In the genomic region with DNA sequence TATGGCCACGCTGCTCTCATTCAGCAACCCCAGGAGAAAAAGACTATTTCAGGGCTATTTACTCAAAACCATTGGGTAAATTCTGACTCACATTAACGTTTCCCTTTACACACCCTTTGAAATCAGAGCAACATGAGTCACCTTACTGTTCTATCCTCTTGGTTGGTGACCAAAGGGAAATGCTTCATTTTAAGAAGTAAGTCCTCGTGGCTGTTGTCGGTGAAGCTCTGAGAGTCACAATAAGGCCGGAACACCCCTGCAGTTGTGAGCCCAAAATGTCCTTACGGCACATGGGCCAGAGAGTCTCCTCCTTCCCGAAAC, we compare ENCODE assay signal across 1 cellular context.
TF ChIP-seq lines count a peak whose summit lies in the region.

No MANE protein-coding gene starts in this region.

TF ChIP-seq in HepG2, 621 proteins besides CTCF, POLR2A, EP300 and RAD21 (continued from another document and continues in another):
- TF ChIP-seq, protein P1, sequence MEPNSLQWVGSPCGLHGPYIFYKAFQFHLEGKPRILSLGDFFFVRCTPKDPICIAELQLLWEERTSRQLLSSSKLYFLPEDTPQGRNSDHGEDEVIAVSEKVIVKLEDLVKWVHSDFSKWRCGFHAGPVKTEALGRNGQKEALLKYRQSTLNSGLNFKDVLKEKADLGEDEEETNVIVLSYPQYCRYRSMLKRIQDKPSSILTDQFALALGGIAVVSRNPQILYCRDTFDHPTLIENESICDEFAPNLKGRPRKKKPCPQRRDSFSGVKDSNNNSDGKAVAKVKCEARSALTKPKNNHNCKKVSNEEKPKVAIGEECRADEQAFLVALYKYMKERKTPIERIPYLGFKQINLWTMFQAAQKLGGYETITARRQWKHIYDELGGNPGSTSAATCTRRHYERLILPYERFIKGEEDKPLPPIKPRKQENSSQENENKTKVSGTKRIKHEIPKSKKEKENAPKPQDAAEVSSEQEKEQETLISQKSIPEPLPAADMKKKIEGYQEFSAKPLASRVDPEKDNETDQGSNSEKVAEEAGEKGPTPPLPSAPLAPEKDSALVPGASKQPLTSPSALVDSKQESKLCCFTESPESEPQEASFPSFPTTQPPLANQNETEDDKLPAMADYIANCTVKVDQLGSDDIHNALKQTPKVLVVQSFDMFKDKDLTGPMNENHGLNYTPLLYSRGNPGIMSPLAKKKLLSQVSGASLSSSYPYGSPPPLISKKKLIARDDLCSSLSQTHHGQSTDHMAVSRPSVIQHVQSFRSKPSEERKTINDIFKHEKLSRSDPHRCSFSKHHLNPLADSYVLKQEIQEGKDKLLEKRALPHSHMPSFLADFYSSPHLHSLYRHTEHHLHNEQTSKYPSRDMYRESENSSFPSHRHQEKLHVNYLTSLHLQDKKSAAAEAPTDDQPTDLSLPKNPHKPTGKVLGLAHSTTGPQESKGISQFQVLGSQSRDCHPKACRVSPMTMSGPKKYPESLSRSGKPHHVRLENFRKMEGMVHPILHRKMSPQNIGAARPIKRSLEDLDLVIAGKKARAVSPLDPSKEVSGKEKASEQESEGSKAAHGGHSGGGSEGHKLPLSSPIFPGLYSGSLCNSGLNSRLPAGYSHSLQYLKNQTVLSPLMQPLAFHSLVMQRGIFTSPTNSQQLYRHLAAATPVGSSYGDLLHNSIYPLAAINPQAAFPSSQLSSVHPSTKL (CRISPR knock-in tag; IDR thresholded peaks at IDR 0.05): peak; percentile 72
- TF ChIP-seq, protein P2, sequence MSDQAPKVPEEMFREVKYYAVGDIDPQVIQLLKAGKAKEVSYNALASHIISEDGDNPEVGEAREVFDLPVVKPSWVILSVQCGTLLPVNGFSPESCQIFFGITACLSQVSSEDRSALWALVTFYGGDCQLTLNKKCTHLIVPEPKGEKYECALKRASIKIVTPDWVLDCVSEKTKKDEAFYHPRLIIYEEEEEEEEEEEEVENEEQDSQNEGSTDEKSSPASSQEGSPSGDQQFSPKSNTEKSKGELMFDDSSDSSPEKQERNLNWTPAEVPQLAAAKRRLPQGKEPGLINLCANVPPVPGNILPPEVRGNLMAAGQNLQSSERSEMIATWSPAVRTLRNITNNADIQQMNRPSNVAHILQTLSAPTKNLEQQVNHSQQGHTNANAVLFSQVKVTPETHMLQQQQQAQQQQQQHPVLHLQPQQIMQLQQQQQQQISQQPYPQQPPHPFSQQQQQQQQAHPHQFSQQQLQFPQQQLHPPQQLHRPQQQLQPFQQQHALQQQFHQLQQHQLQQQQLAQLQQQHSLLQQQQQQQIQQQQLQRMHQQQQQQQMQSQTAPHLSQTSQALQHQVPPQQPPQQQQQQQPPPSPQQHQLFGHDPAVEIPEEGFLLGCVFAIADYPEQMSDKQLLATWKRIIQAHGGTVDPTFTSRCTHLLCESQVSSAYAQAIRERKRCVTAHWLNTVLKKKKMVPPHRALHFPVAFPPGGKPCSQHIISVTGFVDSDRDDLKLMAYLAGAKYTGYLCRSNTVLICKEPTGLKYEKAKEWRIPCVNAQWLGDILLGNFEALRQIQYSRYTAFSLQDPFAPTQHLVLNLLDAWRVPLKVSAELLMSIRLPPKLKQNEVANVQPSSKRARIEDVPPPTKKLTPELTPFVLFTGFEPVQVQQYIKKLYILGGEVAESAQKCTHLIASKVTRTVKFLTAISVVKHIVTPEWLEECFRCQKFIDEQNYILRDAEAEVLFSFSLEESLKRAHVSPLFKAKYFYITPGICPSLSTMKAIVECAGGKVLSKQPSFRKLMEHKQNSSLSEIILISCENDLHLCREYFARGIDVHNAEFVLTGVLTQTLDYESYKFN (CRISPR knock-in tag; conservative IDR thresholded peaks at IDR 0.05): peak; percentile 44; the same call in 1 of the 2 replicates
- peak; percentile 60; the same call in 1 of the 2 replicates for TF ChIP-seq ELF3 (CRISPR knock-in tag; IDR thresholded peaks at IDR 0.05)
- TF ChIP-seq CREM (IDR thresholded peaks at IDR 0.05): peak; percentile 26; the same call in 1 of the 2 replicates
- TF ChIP-seq CREM (CRISPR knock-in tag; IDR thresholded peaks at IDR 0.05): no peak
- TF ChIP-seq, protein P3, sequence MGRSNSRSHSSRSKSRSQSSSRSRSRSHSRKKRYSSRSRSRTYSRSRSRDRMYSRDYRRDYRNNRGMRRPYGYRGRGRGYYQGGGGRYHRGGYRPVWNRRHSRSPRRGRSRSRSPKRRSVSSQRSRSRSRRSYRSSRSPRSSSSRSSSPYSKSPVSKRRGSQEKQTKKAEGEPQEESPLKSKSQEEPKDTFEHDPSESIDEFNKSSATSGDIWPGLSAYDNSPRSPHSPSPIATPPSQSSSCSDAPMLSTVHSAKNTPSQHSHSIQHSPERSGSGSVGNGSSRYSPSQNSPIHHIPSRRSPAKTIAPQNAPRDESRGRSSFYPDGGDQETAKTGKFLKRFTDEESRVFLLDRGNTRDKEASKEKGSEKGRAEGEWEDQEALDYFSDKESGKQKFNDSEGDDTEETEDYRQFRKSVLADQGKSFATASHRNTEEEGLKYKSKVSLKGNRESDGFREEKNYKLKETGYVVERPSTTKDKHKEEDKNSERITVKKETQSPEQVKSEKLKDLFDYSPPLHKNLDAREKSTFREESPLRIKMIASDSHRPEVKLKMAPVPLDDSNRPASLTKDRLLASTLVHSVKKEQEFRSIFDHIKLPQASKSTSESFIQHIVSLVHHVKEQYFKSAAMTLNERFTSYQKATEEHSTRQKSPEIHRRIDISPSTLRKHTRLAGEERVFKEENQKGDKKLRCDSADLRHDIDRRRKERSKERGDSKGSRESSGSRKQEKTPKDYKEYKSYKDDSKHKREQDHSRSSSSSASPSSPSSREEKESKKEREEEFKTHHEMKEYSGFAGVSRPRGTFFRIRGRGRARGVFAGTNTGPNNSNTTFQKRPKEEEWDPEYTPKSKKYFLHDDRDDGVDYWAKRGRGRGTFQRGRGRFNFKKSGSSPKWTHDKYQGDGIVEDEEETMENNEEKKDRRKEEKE (IDR thresholded peaks at IDR 0.05): no peak
- TF ChIP-seq, protein P4, sequence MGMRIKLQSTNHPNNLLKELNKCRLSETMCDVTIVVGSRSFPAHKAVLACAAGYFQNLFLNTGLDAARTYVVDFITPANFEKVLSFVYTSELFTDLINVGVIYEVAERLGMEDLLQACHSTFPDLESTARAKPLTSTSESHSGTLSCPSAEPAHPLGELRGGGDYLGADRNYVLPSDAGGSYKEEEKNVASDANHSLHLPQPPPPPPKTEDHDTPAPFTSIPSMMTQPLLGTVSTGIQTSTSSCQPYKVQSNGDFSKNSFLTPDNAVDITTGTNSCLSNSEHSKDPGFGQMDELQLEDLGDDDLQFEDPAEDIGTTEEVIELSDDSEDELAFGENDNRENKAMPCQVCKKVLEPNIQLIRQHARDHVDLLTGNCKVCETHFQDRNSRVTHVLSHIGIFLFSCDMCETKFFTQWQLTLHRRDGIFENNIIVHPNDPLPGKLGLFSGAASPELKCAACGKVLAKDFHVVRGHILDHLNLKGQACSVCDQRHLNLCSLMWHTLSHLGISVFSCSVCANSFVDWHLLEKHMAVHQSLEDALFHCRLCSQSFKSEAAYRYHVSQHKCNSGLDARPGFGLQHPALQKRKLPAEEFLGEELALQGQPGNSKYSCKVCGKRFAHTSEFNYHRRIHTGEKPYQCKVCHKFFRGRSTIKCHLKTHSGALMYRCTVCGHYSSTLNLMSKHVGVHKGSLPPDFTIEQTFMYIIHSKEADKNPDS (CRISPR knock-in tag; IDR thresholded peaks at IDR 0.05): no peak
- TF ChIP-seq, protein P5, sequence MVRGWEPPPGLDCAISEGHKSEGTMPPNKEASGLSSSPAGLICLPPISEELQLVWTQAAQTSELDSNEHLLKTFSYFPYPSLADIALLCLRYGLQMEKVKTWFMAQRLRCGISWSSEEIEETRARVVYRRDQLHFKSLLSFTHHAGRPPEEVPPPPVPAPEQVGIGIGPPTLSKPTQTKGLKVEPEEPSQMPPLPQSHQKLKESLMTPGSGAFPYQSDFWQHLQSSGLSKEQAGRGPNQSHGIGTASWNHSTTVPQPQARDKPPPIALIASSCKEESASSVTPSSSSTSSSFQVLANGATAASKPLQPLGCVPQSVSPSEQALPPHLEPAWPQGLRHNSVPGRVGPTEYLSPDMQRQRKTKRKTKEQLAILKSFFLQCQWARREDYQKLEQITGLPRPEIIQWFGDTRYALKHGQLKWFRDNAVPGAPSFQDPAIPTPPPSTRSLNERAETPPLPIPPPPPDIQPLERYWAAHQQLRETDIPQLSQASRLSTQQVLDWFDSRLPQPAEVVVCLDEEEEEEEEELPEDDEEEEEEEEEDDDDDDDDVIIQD (CRISPR knock-in tag; IDR thresholded peaks at IDR 0.05; ENCODE audit: low read depth): peak; percentile 55; the same call in 1 of the 2 replicates
- TF ChIP-seq SIX1 (CRISPR knock-in tag; IDR thresholded peaks at IDR 0.05; ENCODE audit: borderline replicate concordance): no peak
- no peak for TF ChIP-seq ZNF121 (CRISPR knock-in tag; IDR thresholded peaks at IDR 0.05)
- no peak for TF ChIP-seq ZNF468 (CRISPR knock-in tag; IDR thresholded peaks at IDR 0.05)
- TF ChIP-seq FOSL2 (CRISPR knock-in tag; IDR thresholded peaks at IDR 0.05): peak; percentile 92
- peak; percentile 73 for TF ChIP-seq FOXA3 (CRISPR knock-in tag; IDR thresholded peaks at IDR 0.05)
- 0 out of 2 replicates have a peak, but pooled peaks have one; percentile 16 for TF ChIP-seq ZNF792 (CRISPR knock-in tag; IDR thresholded peaks at IDR 0.05)
- peak; percentile 43 for TF ChIP-seq MED1 (CRISPR knock-in tag; IDR thresholded peaks at IDR 0.05)
- TF ChIP-seq FOXA1 (IDR thresholded peaks at IDR 0.05): no peak
- TF ChIP-seq FOXA1 (CRISPR knock-in tag; IDR thresholded peaks at IDR 0.05): peak; percentile 48
- TF ChIP-seq ZNF501 (CRISPR knock-in tag; IDR thresholded peaks at IDR 0.05): 0 out of 2 replicates have a peak, but pooled peaks have one; percentile 29
- 0 out of 2 replicates have a peak, but pooled peaks have one; percentile 14 for TF ChIP-seq SALL1 (CRISPR knock-in tag; IDR thresholded peaks at IDR 0.05)
- TF ChIP-seq PPARG (CRISPR knock-in tag; conservative IDR thresholded peaks at IDR 0.05): 0 out of 2 replicates have a peak, but pooled peaks have one; percentile 16
- peak; percentile 46; the same call in 1 of the 2 replicates for TF ChIP-seq GATAD2A (CRISPR knock-in tag; IDR thresholded peaks at IDR 0.05)
- 0 out of 2 replicates have a peak, but pooled peaks have one; percentile 31 for TF ChIP-seq TCF7 (IDR thresholded peaks at IDR 0.05; ENCODE audit: low read depth)
- TF ChIP-seq, protein P6, sequence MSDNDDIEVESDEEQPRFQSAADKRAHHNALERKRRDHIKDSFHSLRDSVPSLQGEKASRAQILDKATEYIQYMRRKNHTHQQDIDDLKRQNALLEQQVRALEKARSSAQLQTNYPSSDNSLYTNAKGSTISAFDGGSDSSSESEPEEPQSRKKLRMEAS (IDR thresholded peaks at IDR 0.05): no peak
- TF ChIP-seq SOX5 (CRISPR knock-in tag; IDR thresholded peaks at IDR 0.05; ENCODE audit: borderline replicate concordance): peak; percentile 8; the same call in 1 of the 2 replicates
- TF ChIP-seq RARA (CRISPR knock-in tag; IDR thresholded peaks at IDR 0.05): peak; percentile 24; the same call in 1 of the 2 replicates
- TF ChIP-seq, protein P7, sequence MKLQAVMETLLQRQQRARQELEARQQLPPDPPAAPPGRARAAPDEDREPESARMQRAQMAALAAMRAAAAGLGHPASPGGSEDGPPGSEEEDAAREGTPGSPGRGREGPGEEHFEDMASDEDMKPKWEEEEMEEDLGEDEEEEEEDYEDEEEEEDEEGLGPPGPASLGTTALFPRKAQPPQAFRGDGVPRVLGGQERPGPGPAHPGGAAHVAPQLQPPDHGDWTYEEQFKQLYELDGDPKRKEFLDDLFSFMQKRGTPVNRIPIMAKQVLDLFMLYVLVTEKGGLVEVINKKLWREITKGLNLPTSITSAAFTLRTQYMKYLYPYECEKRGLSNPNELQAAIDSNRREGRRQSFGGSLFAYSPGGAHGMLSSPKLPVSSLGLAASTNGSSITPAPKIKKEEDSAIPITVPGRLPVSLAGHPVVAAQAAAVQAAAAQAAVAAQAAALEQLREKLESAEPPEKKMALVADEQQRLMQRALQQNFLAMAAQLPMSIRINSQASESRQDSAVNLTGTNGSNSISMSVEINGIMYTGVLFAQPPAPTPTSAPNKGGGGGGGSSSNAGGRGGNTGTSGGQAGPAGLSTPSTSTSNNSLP (IDR thresholded peaks at IDR 0.05; ENCODE audit: low read depth, low read length): 0 out of 2 replicates have a peak, but pooled peaks have one; percentile 19
- 0 out of 2 replicates have a peak, but pooled peaks have one; percentile 11 for TF ChIP-seq ETV5 (CRISPR knock-in tag; IDR thresholded peaks at IDR 0.05; ENCODE audit: borderline replicate concordance)
- TF ChIP-seq JUN (CRISPR knock-in tag; IDR thresholded peaks at IDR 0.05): 0 out of 2 replicates have a peak, but pooled peaks have one; percentile 52
- peak; percentile 61; the same call in 1 of the 2 replicates for TF ChIP-seq HMG20A (CRISPR knock-in tag; IDR thresholded peaks at IDR 0.05; ENCODE audit: borderline replicate concordance)
- TF ChIP-seq JUNB (CRISPR knock-in tag; IDR thresholded peaks at IDR 0.05; ENCODE audit: borderline replicate concordance): peak; percentile 55; the same call in 1 of the 2 replicates
- TF ChIP-seq, protein P8, sequence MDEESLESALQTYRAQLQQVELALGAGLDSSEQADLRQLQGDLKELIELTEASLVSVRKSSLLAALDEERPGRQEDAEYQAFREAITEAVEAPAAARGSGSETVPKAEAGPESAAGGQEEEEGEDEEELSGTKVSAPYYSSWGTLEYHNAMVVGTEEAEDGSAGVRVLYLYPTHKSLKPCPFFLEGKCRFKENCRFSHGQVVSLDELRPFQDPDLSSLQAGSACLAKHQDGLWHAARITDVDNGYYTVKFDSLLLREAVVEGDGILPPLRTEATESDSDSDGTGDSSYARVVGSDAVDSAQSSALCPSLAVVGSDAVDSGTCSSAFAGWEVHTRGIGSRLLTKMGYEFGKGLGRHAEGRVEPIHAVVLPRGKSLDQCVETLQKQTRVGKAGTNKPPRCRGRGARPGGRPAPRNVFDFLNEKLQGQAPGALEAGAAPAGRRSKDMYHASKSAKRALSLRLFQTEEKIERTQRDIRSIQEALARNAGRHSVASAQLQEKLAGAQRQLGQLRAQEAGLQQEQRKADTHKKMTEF (CRISPR knock-in tag; IDR thresholded peaks at IDR 0.05): 0 out of 2 replicates have a peak, but pooled peaks have one; percentile 33
- peak; percentile 45; the same call in 1 of the 2 replicates for TF ChIP-seq FOSL1 (CRISPR knock-in tag; IDR thresholded peaks at IDR 0.05; ENCODE audit: borderline replicate concordance)
- TF ChIP-seq, protein P9, sequence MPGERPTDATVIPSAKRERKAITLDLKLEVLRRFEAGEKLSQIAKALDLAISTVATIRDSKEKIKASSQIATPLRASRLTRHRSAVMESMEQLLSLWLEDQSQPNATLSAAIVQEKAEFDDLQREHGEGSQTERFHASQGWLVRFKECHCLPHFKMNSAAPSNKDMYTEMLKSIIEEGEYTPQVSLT (CRISPR knock-in tag; IDR thresholded peaks at IDR 0.05; ENCODE audit: borderline replicate concordance, low read depth): no peak
- no peak for TF ChIP-seq SP1 (IDR thresholded peaks at IDR 0.05)
- no peak for TF ChIP-seq SP1 (CRISPR knock-in tag; IDR thresholded peaks at IDR 0.05)
